In genomic region chr4:183430987-183431347, GRCh38 we compare ENCODE assay signal across 12 cellular contexts. TPM values are rescaled to one million over a fixed set of nuclear protein-coding genes. Genes with fewer than 3 reads are reported as not detected.
DNase-seq lines count a peak whose midpoint lies in the region; ATAC-seq and TF ChIP-seq lines count a peak whose summit lies in the region.
"Had no signal": no experiment of that assay in that cellular context is flagged by ENCODE, and none has a peak within 500 bp of the region (broad histone marks: within the 10 kb centered on the region; RNA-seq: fewer than 3 reads in every experiment).

No MANE protein-coding gene starts in this region.

- H3K36me3 Mint-ChIP-seq in activated naive CD4-positive, alpha-beta T cell treated with anti-CD3 and anti-CD28 coated beads for 36 hours (ENCODE audit: low read depth): no peaks in the 10 kb centered on the region
- H3K36me3 Mint-ChIP-seq in activated CD8-positive, alpha-beta T cell treated with anti-CD3 and anti-CD28 coated beads for 36 hours (ENCODE audit: low read depth): no peaks in the 10 kb centered on the region

- H2AFZ ChIP-seq in fibroblast of lung (ENCODE audit: low read length): peak overlapping the region; percentile 21

- POLR2A ChIA-PET in activated CD8-positive, alpha-beta T cell treated with anti-CD3 and anti-CD28 coated beads for 36 hours (lab: Charles Lee): interaction anchor here (2.1 kb wide), 1 partner anchor 13 kb away, joined by 16 read pairs; the partner anchor contains the start of gene CDKN2AIP

- peak overlapping the region; percentile 3 for H3K4me3 Mint-ChIP-seq in activated naive CD4-positive, alpha-beta T cell treated with anti-CD3 and anti-CD28 coated beads for 36 hours
- no peak overlapping the region for H3K4me3 Mint-ChIP-seq in activated CD8-positive, alpha-beta T cell treated with anti-CD3 and anti-CD28 coated beads for 36 hours
- peak overlapping the region; percentile 21 for H3K4me3 Mint-ChIP-seq in stimulated activated naive CD8-positive, alpha-beta T cell treated with anti-CD3 and anti-CD28 coated beads, Interleukin-15, amount 100 ng/mL, for 72 hours

- H3K27me3 Mint-ChIP-seq in activated naive CD4-positive, alpha-beta T cell treated with anti-CD3 and anti-CD28 coated beads for 36 hours (ENCODE audit: low read depth): no peaks in the 10 kb centered on the region
- H3K27me3 Mint-ChIP-seq in activated CD8-positive, alpha-beta T cell treated with anti-CD3 and anti-CD28 coated beads for 36 hours: no peaks in the 10 kb centered on the region
- no peaks in the 10 kb centered on the region for H3K27me3 Mint-ChIP-seq in stimulated activated naive CD8-positive, alpha-beta T cell treated with anti-CD3 and anti-CD28 coated beads, Interleukin-15, amount 100 ng/mL, for 72 hours

- no peak overlapping the region for H3K27ac ChIP-seq in fibroblast of lung (ENCODE audit: insufficient read depth, low read length)
- no peak overlapping the region for H3K27ac ChIP-seq in substantia nigra (ENCODE audit: low read depth, low read length, poor library complexity, severe bottlenecking)
- H3K27ac ChIP-seq: HL-60 had no signal

- TF ChIP-seq CTCF in activated CD8-positive, alpha-beta T cell treated with anti-CD3 and anti-CD28 coated beads for 36 hours (IDR thresholded peaks at IDR 0.05): no peak
- no peak for TF ChIP-seq CTCF in fibroblast of lung (conservative IDR thresholded peaks at IDR 0.05 in 1 of 2, IDR thresholded peaks at IDR 0.05 in 1 of 2; ENCODE audit: low read depth in 1 of 2, low read length in 2 of 2)
- TF ChIP-seq CTCF in mucosa of descending colon (IDR thresholded peaks at IDR 0.05): no peak

- H3K4me1 ChIP-seq in fibroblast of lung (ENCODE audit: control insufficient read depth, extremely low read depth, insufficient read depth, low read length) (no peaks in the 10 kb centered on the region), mucosa of descending colon (ENCODE audit: low read depth) (peaks cover 6% of the 10 kb centered on the region)

- H3K27me3 ChIP-seq in fibroblast of lung (ENCODE audit: control insufficient read depth, insufficient read depth, low read length): no peaks in the 10 kb centered on the region

- H3K36me3 ChIP-seq in fibroblast of lung (ENCODE audit: control insufficient read depth, insufficient read depth, low read length): no peaks in the 10 kb centered on the region
- no peaks in the 10 kb centered on the region for H3K36me3 ChIP-seq in mucosa of descending colon (ENCODE audit: low read depth)

- intact Hi-C loops in activated naive CD4-positive, alpha-beta T cell treated with anti-CD3 and anti-CD28 coated beads for 36 hours (cut with micrococcal nuclease): loop anchor here (1.0 kb wide), 1 partner anchor 13 kb away; the partner anchor contains the start of gene CDKN2AIP
- intact Hi-C loops in activated CD8-positive, alpha-beta T cell treated with anti-CD3 and anti-CD28 coated beads for 36 hours (cut with micrococcal nuclease): no loop called here
- intact Hi-C loops in mucosa of descending colon (cut with DNase I, micrococcal nuclease): no loop called here

- H3K4me2 ChIP-seq in fibroblast of lung (ENCODE audit: extremely low read depth, insufficient read depth, low read length): no peak overlapping the region

- DNase-seq in activated naive CD4-positive, alpha-beta T cell treated with anti-CD3 and anti-CD28 coated beads for 36 hours: no peak
- no peak for DNase-seq in activated naive CD4-positive, alpha-beta T cell treated with anti-CD3 and anti-CD28 coated beads, Interleukin-2, amount 50 U/mL, for 16 hours
- DNase-seq in activated CD8-positive, alpha-beta T cell treated with anti-CD3 and anti-CD28 coated beads for 36 hours: no peak
- no peak for DNase-seq in fibroblast of lung (ENCODE audit: low read depth in 2 of 2)
- DNase-seq in stimulated activated naive CD8-positive, alpha-beta T cell treated with anti-CD3 and anti-CD28 coated beads, Interleukin-15, amount 100 ng/mL, for 72 hours: no peak
- no peak for DNase-seq in substantia nigra (lab: John Stamatoyannopoulos, UW)
- DNase-seq in mucosa of descending colon: no peak
- DNase-seq: MM.1S, NCI-H345, T1000 had no signal

- H3K9ac ChIP-seq in fibroblast of lung (ENCODE audit: insufficient read depth, low read length): no peak overlapping the region

- H3K9me3 ChIP-seq in fibroblast of lung (ENCODE audit: control insufficient read depth, insufficient read depth, low read depth, low read length): no peaks in the 10 kb centered on the region
- no peaks in the 10 kb centered on the region for H3K9me3 ChIP-seq in mucosa of descending colon

- no peak overlapping the region for H3K4me3 ChIP-seq in fibroblast of lung (replicated peaks in 1 of 4; ENCODE audit: control extremely low read depth in 1 of 4, insufficient read depth in 1 of 4, low read depth in 3 of 4, low read length in 4 of 4)
- no peak overlapping the region for H3K4me3 ChIP-seq in mucosa of descending colon

- H3K79me2 ChIP-seq in fibroblast of lung (ENCODE audit: control insufficient read depth, insufficient read depth, low read length): no peaks in the 10 kb centered on the region

- peaks cover 44% of the 10 kb centered on the region for H3K4me1 Mint-ChIP-seq in activated naive CD4-positive, alpha-beta T cell treated with anti-CD3 and anti-CD28 coated beads for 36 hours (ENCODE audit: low read depth)
- peaks cover 31% of the 10 kb centered on the region for H3K4me1 Mint-ChIP-seq in activated CD8-positive, alpha-beta T cell treated with anti-CD3 and anti-CD28 coated beads for 36 hours (ENCODE audit: low read depth)
- H3K4me1 Mint-ChIP-seq in stimulated activated naive CD8-positive, alpha-beta T cell treated with anti-CD3 and anti-CD28 coated beads, Interleukin-15, amount 100 ng/mL, for 72 hours: peaks cover 37% of the 10 kb centered on the region

- CTCF ChIA-PET in activated naive CD4-positive, alpha-beta T cell treated with anti-CD3 and anti-CD28 coated beads for 36 hours (lab: Charles Lee): interaction anchor here (0.6 to 1.4 kb wide), 6 partner anchors 11 to 983 kb away, joined by 3 to 5 read pairs (median 3); no protein-coding TSS in a partner anchor
- CTCF ChIA-PET in activated CD8-positive, alpha-beta T cell treated with anti-CD3 and anti-CD28 coated beads for 36 hours (lab: Charles Lee): interaction anchor here (1.0 kb wide), 1 partner anchor 15 kb away, joined by 3 read pairs; no protein-coding TSS in a partner anchor

- H3K9me3 Mint-ChIP-seq in activated naive CD4-positive, alpha-beta T cell treated with anti-CD3 and anti-CD28 coated beads for 36 hours: peaks cover 1% of the 10 kb centered on the region
- H3K9me3 Mint-ChIP-seq in activated CD8-positive, alpha-beta T cell treated with anti-CD3 and anti-CD28 coated beads for 36 hours: no peaks in the 10 kb centered on the region
- no peaks in the 10 kb centered on the region for H3K9me3 Mint-ChIP-seq in stimulated activated naive CD8-positive, alpha-beta T cell treated with anti-CD3 and anti-CD28 coated beads, Interleukin-15, amount 100 ng/mL, for 72 hours

- ATAC-seq in activated CD8-positive, alpha-beta T cell treated with anti-CD3 and anti-CD28 coated beads for 36 hours: peak; percentile 48
- peak; percentile 56 for ATAC-seq in stimulated activated naive CD8-positive, alpha-beta T cell treated with anti-CD3 and anti-CD28 coated beads, Interleukin-15, amount 100 ng/mL, for 72 hours
- ATAC-seq in GM18498 (IDR thresholded peaks at IDR 0.05; ENCODE audit: unreplicated experiment) (no peak), mucosa of descending colon (no peak)

- peak overlapping the region; percentile 56 for H3K27ac Mint-ChIP-seq in activated naive CD4-positive, alpha-beta T cell treated with anti-CD3 and anti-CD28 coated beads for 36 hours
- peak overlapping the region; percentile 55 for H3K27ac Mint-ChIP-seq in activated CD8-positive, alpha-beta T cell treated with anti-CD3 and anti-CD28 coated beads for 36 hours
- H3K27ac Mint-ChIP-seq in stimulated activated naive CD8-positive, alpha-beta T cell treated with anti-CD3 and anti-CD28 coated beads, Interleukin-15, amount 100 ng/mL, for 72 hours: peak overlapping the region; percentile 93 to 96

- H4K20me1 ChIP-seq in fibroblast of lung (ENCODE audit: control insufficient read depth, extremely low read depth, insufficient read depth, low read length): no peaks in the 10 kb centered on the region

RNA-seq across cellular contexts. Expression of gene CDKN2AIP, which starts 13.5 kb away (rescaled TPM):
- total RNA-seq in activated naive CD4-positive, alpha-beta T cell treated with anti-CD3 and anti-CD28 coated beads for 36 hours: 10 to 100 TPM; 26.5 to 26.7 TPM
- total RNA-seq in activated CD8-positive, alpha-beta T cell treated with anti-CD3 and anti-CD28 coated beads for 36 hours: 10 to 100 TPM; 26.4 to 26.6 TPM
- 19.0 and 20.5 TPM in 2 replicates for total RNA-seq in fibroblast of lung
- polyA plus RNA-seq in fibroblast of lung: 15.4 and 15.6 TPM in 2 replicates
- 10.4 and 12.7 TPM in 2 replicates for polyA plus RNA-seq in fibroblast of lung (2012)
- polyA minus RNA-seq in fibroblast of lung (ENCODE audit: low replicate concordance): 0.19 and 6.1 TPM in 2 replicates
- total RNA-seq in mucosa of descending colon: 10 to 100 TPM; 16.2 to 20.4 (median 18.9) TPM

Comparison
In these comparisons a context has a peak if more than half of its experiments do, and no peak if none do; other contexts are left out.
1. ATAC-seq: peak in activated CD8-positive, alpha-beta T cell treated with anti-CD3 and anti-CD28 coated beads for 36 hours (single experiment) and stimulated activated naive CD8-positive, alpha-beta T cell treated with anti-CD3 and anti-CD28 coated beads, Interleukin-15, amount 100 ng/mL, for 72 hours (single experiment); none in GM18498 (single experiment) and mucosa of descending colon (single experiment).
2. Peak in every context shown above with its lines, with median percentiles within 50 percentile points of each other: H3K27ac Mint-ChIP-seq.